3 cellular contexts compared by ENCODE assay signal in genomic region chr6:131769385-131770141, GRCh38.
TF ChIP-seq lines count a peak whose summit lies in the region.

No MANE protein-coding gene starts in this region.

TF ChIP-seq in HepG2, 621 proteins besides CTCF, POLR2A, EP300 and RAD21 (continues in another document):
- TF ChIP-seq ETV5 (CRISPR knock-in tag; IDR thresholded peaks at IDR 0.05; ENCODE audit: borderline replicate concordance) (peak; percentile 63; the same call in 1 of the 2 replicates), CEBPG (CRISPR knock-in tag; IDR thresholded peaks at IDR 0.05) (peak; percentile 52), ELF4 (CRISPR knock-in tag; IDR thresholded peaks at IDR 0.05; ENCODE audit: borderline replicate concordance) (0 out of 2 replicates have a peak, but pooled peaks have one; percentile 15), SOX5 (CRISPR knock-in tag; IDR thresholded peaks at IDR 0.05; ENCODE audit: borderline replicate concordance) (peak; percentile 86; the same call in 1 of the 2 replicates), ZNF816 (CRISPR knock-in tag; IDR thresholded peaks at IDR 0.05; ENCODE audit: borderline replicate concordance) (0 out of 2 replicates have a peak, but pooled peaks have one; percentile 43), NFIC (IDR thresholded peaks at IDR 0.05; ENCODE audit: low read length) (peak; percentile 86), ZNF121 (CRISPR knock-in tag; IDR thresholded peaks at IDR 0.05) (peak; percentile 72), ZNF605 (CRISPR knock-in tag; IDR thresholded peaks at IDR 0.05) (0 out of 2 replicates have a peak, but pooled peaks have one; percentile 34), ZGPAT (CRISPR knock-in tag; IDR thresholded peaks at IDR 0.05) (peak; percentile 71), KLF11 (CRISPR knock-in tag; IDR thresholded peaks at IDR 0.05) (no peak), ZNF367 (CRISPR knock-in tag; IDR thresholded peaks at IDR 0.05; ENCODE audit: borderline replicate concordance) (no peak), FOXO1 (CRISPR knock-in tag; IDR thresholded peaks at IDR 0.05) (no peak; the same call in 1 of the 2 replicates), ELF1 (CRISPR knock-in tag; IDR thresholded peaks at IDR 0.05) (0 out of 2 replicates have a peak, but pooled peaks have one; percentile 17), ZNF607 (CRISPR knock-in tag; IDR thresholded peaks at IDR 0.05; ENCODE audit: borderline replicate concordance) (peak; percentile 63; the same call in 1 of the 2 replicates), IRF2 (CRISPR knock-in tag; IDR thresholded peaks at IDR 0.05) (peak; percentile 72; the same call in 1 of the 2 replicates), HNF4G (IDR thresholded peaks at IDR 0.05; ENCODE audit: borderline replicate concordance, low read depth, low read length) (peak; percentile 66; the same call in 1 of the 2 replicates), HNF4G (CRISPR knock-in tag; IDR thresholded peaks at IDR 0.05; ENCODE audit: borderline replicate concordance, low read depth) (no peak; the same call in 1 of the 2 replicates), HOXA5 (CRISPR knock-in tag; IDR thresholded peaks at IDR 0.05) (peak; percentile 21; the same call in 1 of the 2 replicates), ARID3A (IDR thresholded peaks at IDR 0.05; ENCODE audit: low read depth, low read length) (peak; percentile 72)

TF ChIP-seq in WTC11, 78 proteins besides CTCF, POLR2A, EP300 and RAD21:
- TF ChIP-seq ZNF138 (CRISPR knock-in tag; conservative IDR thresholded peaks at IDR 0.05), result no peak
- peak; percentile 54 for TF ChIP-seq GABPB1 (CRISPR knock-in tag; IDR thresholded peaks at IDR 0.05)

TF ChIP-seq in liver, 16 proteins besides CTCF, POLR2A, EP300 and RAD21:
- TF ChIP-seq HNF4A (conservative IDR thresholded peaks at IDR 0.05) (peak in 1 of 2 donors; percentile 51), FOXA2 (IDR thresholded peaks at IDR 0.05) (no peak), RXRA (IDR thresholded peaks at IDR 0.05) (no peak), SP1 (IDR thresholded peaks at IDR 0.05) (no peak), YY1 (IDR thresholded peaks at IDR 0.05) (peak; percentile 16)
